In genomic region chr5:16160706-16161105, GRCh38 we compare ENCODE assay signal across 8 cellular contexts. TPM values are rescaled to one million over a fixed set of nuclear protein-coding genes. Genes with fewer than 3 reads are reported as not detected.
DNase-seq lines count a peak whose midpoint lies in the region; ATAC-seq, FAIRE-seq and TF ChIP-seq lines count a peak whose summit lies in the region.

No MANE protein-coding gene starts in this region.

- no peak overlapping the region for H4K91ac ChIP-seq in H9 (ENCODE audit: insufficient read length, low read depth, low read length)

- no TSS peak for BruUV-seq in PC-3 (replicated peaks; lab: Mats Ljungman, UMichigan)

- H3K4me1 Mint-ChIP-seq in H9, result no peaks in the 10 kb centered on the region

- DNase-seq in Right ventricle myocardium inferior (ENCODE audit: missing footprints) (no peak), cardiac septum (ENCODE audit: low spot score) (no peak), H9 (peak; percentile 50), PC-3 (peak; percentile 77), midbrain (lab: John Stamatoyannopoulos, UW) (peak; percentile 48)
- no peak for DNase-seq in central memory CD4-positive, alpha-beta T cell

- intact Hi-C loops in Right ventricle myocardium inferior (cut with DNase I), result loop anchor here (2.0 kb wide), 1 partner anchor 292 kb away; no protein-coding TSS in a partner anchor
- intact Hi-C loops in cardiac septum (cut with DNase I), result loop anchor here (2.0 to 10.0 kb wide), 3 partner anchors 294 to 1034 kb away; no protein-coding TSS in a partner anchor
- intact Hi-C loops in PC-3 (cut with micrococcal nuclease), result loop anchor here (2.0 kb wide), 1 partner anchor 296 kb away; no protein-coding TSS in a partner anchor

- H4K5ac ChIP-seq in H9 (ENCODE audit: insufficient read length, low read depth, low read length), result no peak overlapping the region

- H3K56ac ChIP-seq in H9 (ENCODE audit: insufficient read length, low read depth, low read length), result no peak overlapping the region

- H2BK12ac ChIP-seq in H9 (ENCODE audit: insufficient read length, low read depth, low read length), result no peak overlapping the region

- H3K79me2 ChIP-seq in H9 (ENCODE audit: insufficient read depth, low read length) (no peaks in the 10 kb centered on the region), PC-3 (ENCODE audit: low read length) (no peaks in the 10 kb centered on the region)

- peak; percentile 83 for FAIRE-seq in endometrium (lab: Jason Lieb, UNC)

- H3K36me3 ChIP-seq in PC-3 (ENCODE audit: low read depth, low read length), result no peaks in the 10 kb centered on the region

- H3K4me2 ChIP-seq in H9 (ENCODE audit: insufficient read depth, insufficient read length, low read length) (no peak overlapping the region), PC-3 (ENCODE audit: low read length) (no peak overlapping the region)

- no peaks in the 10 kb centered on the region for H3K79me1 ChIP-seq in H9 (ENCODE audit: insufficient read depth, low read depth, low read length, poor library complexity, severe bottlenecking)

- no peak overlapping the region for H3K4me3 ChIP-seq in PC-3 (ENCODE audit: low read length)

- CTCF ChIA-PET in PC-3 (lab: Charles Lee), result no interaction called here

- WGBS in H9 (ENCODE audit: extremely low coverage, insufficient read length, low lambda C conversion rate), result no CpG with 5 or more reads among the region's 5 CpGs

- no peak overlapping the region for H2AK5ac ChIP-seq in H9 (ENCODE audit: insufficient read length, low read length)

- H3K27me3 Mint-ChIP-seq in H9 (ENCODE audit: low read depth), result no peaks in the 10 kb centered on the region

- H2BK20ac ChIP-seq in H9 (ENCODE audit: low read depth, low read length, poor library complexity, severe bottlenecking), result no peak overlapping the region

- no peak overlapping the region for H3K4me3 Mint-ChIP-seq in H9

- H3T11ph ChIP-seq in H9 (ENCODE audit: low read length), result no peak overlapping the region

- H3K27ac Mint-ChIP-seq in H9, result no peak overlapping the region; a peak in 1 of 7 replicates

- POLR2A ChIA-PET in PC-3 (lab: Charles Lee; ENCODE audit: unreplicated experiment), result interaction anchor here (0.7 kb wide), 1 partner anchor 21 kb away, joined by 3 read pairs; no protein-coding TSS in a partner anchor

- no peak overlapping the region for H3K14ac ChIP-seq in H9 (ENCODE audit: insufficient read depth, low read length)

- H2BK120ac ChIP-seq in H9 (ENCODE audit: low read depth, low read length, poor library complexity, severe bottlenecking), result no peak overlapping the region

- H3K27me3 ChIP-seq in H9 (ENCODE audit: insufficient read depth, low read length) (no peaks in the 10 kb centered on the region), PC-3 (ENCODE audit: low read length) (no peaks in the 10 kb centered on the region)

- H2BK5ac ChIP-seq in H9 (ENCODE audit: insufficient read length, low read length), result no peak overlapping the region

- H3K23ac ChIP-seq in H9 (ENCODE audit: insufficient read length, low read depth, low read length), result no peak overlapping the region

- H2BK15ac ChIP-seq in H9 (ENCODE audit: low read depth, low read length), result no peak overlapping the region

- H3K9me3 ChIP-seq in H9 (ENCODE audit: control insufficient read depth, low read depth, low read length) (no peaks in the 10 kb centered on the region), PC-3 (ENCODE audit: low read length) (0 out of 2 replicates have a peak, but pooled peaks cover 4% of the 10 kb centered on the region)

- H3K23me2 ChIP-seq in H9 (ENCODE audit: insufficient read length, low read depth, low read length, poor library complexity, severe bottlenecking), result no peaks in the 10 kb centered on the region

- H3K9me2 ChIP-seq in PC-3 (replicated peaks; ENCODE audit: low read length), result no peaks in the 10 kb centered on the region

- H3K27ac ChIP-seq in H9 (ENCODE audit: insufficient read length, low read depth, low read length), result no peak overlapping the region
- H3K27ac ChIP-seq in PC-3 (ENCODE audit: low read length), result no peak overlapping the region

- TF ChIP-seq CTCF in H9 (conservative IDR thresholded peaks at IDR 0.05) (peak; percentile 86), LNCAP (IDR thresholded peaks at IDR 0.05) (peak; percentile 72), PC-3 (conservative IDR thresholded peaks at IDR 0.05; ENCODE audit: low read depth, low read length) (peak; percentile 86)

- H3K9me3 Mint-ChIP-seq in H9, result no peaks in the 10 kb centered on the region

- H4K20me1 ChIP-seq in H9 (ENCODE audit: control insufficient read depth, insufficient read depth, insufficient read length), result no peaks in the 10 kb centered on the region
- H4K20me1 ChIP-seq in PC-3 (ENCODE audit: low read length), result no peaks in the 10 kb centered on the region

- H3K4ac ChIP-seq in H9 (ENCODE audit: low read depth, low read length), result no peak overlapping the region

- H4K8ac ChIP-seq in H9 (replicated peaks; ENCODE audit: insufficient read length, low read depth, low read length), result no peak overlapping the region

- H3K36me3 Mint-ChIP-seq in H9 (ENCODE audit: insufficient read depth in 1 of 3, low read depth in 3 of 3), result no peaks in the 10 kb centered on the region

- H3K9ac ChIP-seq in H9 (ENCODE audit: extremely low read depth, insufficient read length, low read length) (no peak overlapping the region), PC-3 (ENCODE audit: low read length) (no peak overlapping the region)

- H3K4me1 ChIP-seq in H9 (ENCODE audit: insufficient read depth, low read length), result no peaks in the 10 kb centered on the region
- H3K4me1 ChIP-seq in PC-3 (ENCODE audit: insufficient read depth, low read length), result no peaks in the 10 kb centered on the region

- peak; percentile 65 for ATAC-seq in Right ventricle myocardium inferior
- peak; percentile 64; the same call in 1 of the 2 replicates for ATAC-seq in PC-3

- no peaks in the 10 kb centered on the region for H3F3A ChIP-seq in PC-3 (ENCODE audit: low read length, unreplicated experiment)

- H3K18ac ChIP-seq in H9 (ENCODE audit: insufficient read length, low read depth, low read length), result no peak overlapping the region

- H2AFZ ChIP-seq in H9 (ENCODE audit: low read length) (no peak overlapping the region), PC-3 (ENCODE audit: low read length) (no peak overlapping the region)

RNA-seq across cellular contexts. Expression of gene MARCHF11, which starts 18.9 kb away (rescaled TPM):
- total RNA-seq in Right ventricle myocardium inferior (5.4 TPM), cardiac septum (1.3 TPM), H9 (2021) (0.31 and 0.37 TPM in 2 replicates), PC-3 (2014; rRNA removed) (not detected in 2 replicates)

Comparison
In these comparisons a context has a peak if more than half of its experiments do, and no peak if none do; other contexts are left out.
1. DNase-seq: peak in H9 (single experiment), PC-3 (single experiment) and midbrain (single experiment); none in Right ventricle myocardium inferior (single experiment), cardiac septum (single experiment) and central memory CD4-positive, alpha-beta T cell (single experiment).
2. Peak in every context shown above with its lines, with median percentiles within 50 percentile points of each other: CTCF ChIP-seq.